In genomic region chr3:14948609-14949038, GRCh38 we compare ENCODE assay signal across 7 cellular contexts. TPM values are rescaled to one million over a fixed set of nuclear protein-coding genes. Genes with fewer than 3 reads are reported as not detected.
DNase-seq lines count a peak whose midpoint lies in the region; ATAC-seq and TF ChIP-seq lines count a peak whose summit lies in the region.

No MANE protein-coding gene starts in this region.

- H3K4me1 ChIP-seq in GM23338 (ENCODE audit: insufficient read depth), result peaks cover 27% of the 10 kb centered on the region

- peak overlapping the region; percentile 88 for H3K4me3 Mint-ChIP-seq in GM23338
- peak overlapping the region; percentile 95 to 100 (median 98) for H3K4me3 Mint-ChIP-seq in T-cell
- peak overlapping the region; percentile 92 for H3K4me3 Mint-ChIP-seq in glutamatergic neuron (ENCODE audit: unreplicated experiment)
- H3K4me3 Mint-ChIP-seq in stimulated activated effector memory CD8-positive, alpha-beta T cell treated with anti-CD3 and anti-CD28 coated beads, Interleukin-12 subunit alpha, Interleukin-12 subunit beta, amount 100 ng/mL, for 72 hours, result peak overlapping the region; percentile 98

- in situ Hi-C loops in GM13976 (cut with MboI; ENCODE audit: low sequenced_read_pairs, unreplicated experiment), result no loop called here

- TF ChIP-seq CTCF in GM23338 (conservative IDR thresholded peaks at IDR 0.05; ENCODE audit: low read depth in 2 of 2) (no peak), glutamatergic neuron (IDR thresholded peaks at IDR 0.05; ENCODE audit: partially characterized antibody, unreplicated experiment) (no peak), GM13976 (IDR thresholded peaks at IDR 0.05; ENCODE audit: borderline replicate concordance, control extremely low read depth, extremely low read depth, insufficient read depth, missing control alignments) (no peak)

- POLR2A ChIA-PET in T-cell (lab: Charles Lee), result interaction anchor here in 1 of 2 donors (0.7 to 1.0 kb wide), 2 partner anchors 770 to 1520 kb away, joined by 3 read pairs; partner anchors contain the start of gene LSM3

- H3K4me2 ChIP-seq in GM23338, result peak overlapping the region; percentile 95

- DNase-seq in GM23338 (ENCODE audit: low spot score), result no peak
- DNase-seq in T-cell, result no peak
- DNase-seq in glutamatergic neuron, result no peak
- no peak for DNase-seq in stimulated activated effector memory CD8-positive, alpha-beta T cell treated with anti-CD3 and anti-CD28 coated beads, Interleukin-12 subunit alpha, Interleukin-12 subunit beta, amount 100 ng/mL, for 72 hours (ENCODE audit: low spot score in 2 of 2)
- DNase-seq in GM13976 (ENCODE audit: low spot score), result no peak
- no peak for DNase-seq in NCI-H146 (lab: John Stamatoyannopoulos, UW)

- H3K79me2 ChIP-seq in GM23338 (replicated peaks; ENCODE audit: insufficient read depth), result peaks cover 87% of the 10 kb centered on the region

- H2AFZ ChIP-seq in GM23338, result peak overlapping the region; percentile 84; the same call in 1 of the 2 replicates

- no peaks in the 10 kb centered on the region for H3K27me3 ChIP-seq in GM23338 (ENCODE audit: insufficient read depth)

- H3K4me1 Mint-ChIP-seq in GM23338 (peaks cover 30% of the 10 kb centered on the region), T-cell (peaks cover 56 to 67% (median 62%) of the 10 kb centered on the region in 3 donors), glutamatergic neuron (ENCODE audit: low read depth, unreplicated experiment) (peaks cover 18% of the 10 kb centered on the region)
- peaks cover 37% of the 10 kb centered on the region for H3K4me1 Mint-ChIP-seq in stimulated activated effector memory CD8-positive, alpha-beta T cell treated with anti-CD3 and anti-CD28 coated beads, Interleukin-12 subunit alpha, Interleukin-12 subunit beta, amount 100 ng/mL, for 72 hours

- ATAC-seq in GM23338 (peak; percentile 4), T-cell (replicated peaks in 1 of 4) (no peak), HG02678 (IDR thresholded peaks at IDR 0.05; ENCODE audit: unreplicated experiment) (no peak)
- no peak for ATAC-seq in stimulated activated effector memory CD8-positive, alpha-beta T cell treated with anti-CD3 and anti-CD28 coated beads, Interleukin-12 subunit alpha, Interleukin-12 subunit beta, amount 100 ng/mL, for 72 hours

- peaks cover 21% of the 10 kb centered on the region; the same call in 1 of the 2 replicates for H3K36me3 ChIP-seq in GM23338 (ENCODE audit: insufficient read depth)

- H3K27ac Mint-ChIP-seq in GM23338 (peak overlapping the region; percentile 96), T-cell (peak overlapping the region; percentile 7 to 100), glutamatergic neuron (ENCODE audit: unreplicated experiment) (peak overlapping the region; percentile 98)
- H3K27ac Mint-ChIP-seq in stimulated activated effector memory CD8-positive, alpha-beta T cell treated with anti-CD3 and anti-CD28 coated beads, Interleukin-12 subunit alpha, Interleukin-12 subunit beta, amount 100 ng/mL, for 72 hours, result peak overlapping the region; percentile 100

- H3K9me3 Mint-ChIP-seq in GM23338 (no peaks in the 10 kb centered on the region), T-cell (no peaks in the 10 kb centered on the region), glutamatergic neuron (ENCODE audit: unreplicated experiment) (peaks cover 4% of the 10 kb centered on the region)
- H3K9me3 Mint-ChIP-seq in stimulated activated effector memory CD8-positive, alpha-beta T cell treated with anti-CD3 and anti-CD28 coated beads, Interleukin-12 subunit alpha, Interleukin-12 subunit beta, amount 100 ng/mL, for 72 hours, result no peaks in the 10 kb centered on the region

- H3K36me3 Mint-ChIP-seq in GM23338 (ENCODE audit: low read depth) (peaks cover 36% of the 10 kb centered on the region), T-cell (peaks cover 14% of the 10 kb centered on the region), glutamatergic neuron (ENCODE audit: unreplicated experiment) (no peaks in the 10 kb centered on the region)
- peaks cover 69% of the 10 kb centered on the region for H3K36me3 Mint-ChIP-seq in stimulated activated effector memory CD8-positive, alpha-beta T cell treated with anti-CD3 and anti-CD28 coated beads, Interleukin-12 subunit alpha, Interleukin-12 subunit beta, amount 100 ng/mL, for 72 hours

- H3K9me2 ChIP-seq in GM23338 (ENCODE audit: insufficient read depth), result no peaks in the 10 kb centered on the region

- H3K27me3 Mint-ChIP-seq in GM23338 (ENCODE audit: insufficient read depth, low read depth, poor library complexity) (peaks cover 3% of the 10 kb centered on the region), T-cell (no peaks in the 10 kb centered on the region), glutamatergic neuron (ENCODE audit: unreplicated experiment) (peaks cover 3% of the 10 kb centered on the region)

- H3K4me3 ChIP-seq in GM23338, result peak overlapping the region; percentile 83

- H4K20me1 ChIP-seq in GM23338 (replicated peaks; ENCODE audit: insufficient read depth), result peaks cover 49% of the 10 kb centered on the region

- H3F3A ChIP-seq in GM23338 (replicated peaks; ENCODE audit: low read depth), result no peaks in the 10 kb centered on the region; the same call in 1 of the 2 replicates

- CTCF ChIA-PET in T-cell (lab: Charles Lee), result interaction anchor here in 1 of 2 donors (0.6 to 1.5 kb wide), 3 partner anchors 28 to 297 kb away, joined by 3 to 4 read pairs (median 3); partner anchors contain the start of genes CAPN7 and CCDC174

- peak overlapping the region; percentile 97 for H3K27ac ChIP-seq in GM23338 (ENCODE audit: low read depth)

TF ChIP-seq in GM23338, 12 proteins besides CTCF, POLR2A, EP300 and RAD21:
- TF ChIP-seq EZH2 (IDR thresholded peaks at IDR 0.05; ENCODE audit: low read depth, unreplicated experiment), result no peak
- TF ChIP-seq CREB1 (CRISPR knock-in tag; IDR thresholded peaks at IDR 0.05; ENCODE audit: low read depth), result no peak
- no peak for TF ChIP-seq STAT1 (IDR thresholded peaks at IDR 0.05; ENCODE audit: unreplicated experiment)
- no peak for TF ChIP-seq JUNB (IDR thresholded peaks at IDR 0.05; ENCODE audit: unreplicated experiment)
- TF ChIP-seq NANOG (IDR thresholded peaks at IDR 0.05; ENCODE audit: borderline replicate concordance), result no peak
- peak; percentile 55 for TF ChIP-seq POLR2AphosphoS5 (IDR thresholded peaks at IDR 0.05; ENCODE audit: low read depth)
- no peak for TF ChIP-seq ZNF114 (CRISPR knock-in tag; IDR thresholded peaks at IDR 0.05)

RNA-seq across cellular contexts. Expression of gene NR2C2, which starts 1.2 kb away (rescaled TPM):
- 57.2 and 58.2 TPM in 2 replicates for total RNA-seq in GM23338 (2014; rRNA removed; shearing (Covaris generic))
- polyA plus RNA-seq in GM23338 (2016; fragmentation: Nextera tagmentation; extraction: Ambion mirVana), result 11.4 and 12.0 TPM in 2 replicates
- total RNA-seq in T-cell (10 to 100 TPM; 54.9 to 93.1 (median 85.2) TPM), glutamatergic neuron (ENCODE audit: unreplicated experiment) (57.5 TPM)
